In genomic region chr16:12518238-12519004, GRCh38 we compare ENCODE assay signal across 2 cellular contexts.
TF ChIP-seq lines count a peak whose summit lies in the region.

No MANE protein-coding gene starts in this region.

TF ChIP-seq in GM23338, 12 proteins besides CTCF, POLR2A, EP300 and RAD21 (continued from another document):
- TF ChIP-seq ZNF462 (CRISPR knock-in tag; IDR thresholded peaks at IDR 0.05) (no peak), ZNF331 (CRISPR knock-in tag; IDR thresholded peaks at IDR 0.05; ENCODE audit: low read depth) (no peak), ETS1 (IDR thresholded peaks at IDR 0.05) (no peak), REST (IDR thresholded peaks at IDR 0.05; ENCODE audit: unreplicated experiment) (no peak), NANOG (IDR thresholded peaks at IDR 0.05; ENCODE audit: borderline replicate concordance) (no peak), EZH2 (IDR thresholded peaks at IDR 0.05; ENCODE audit: low read depth, unreplicated experiment) (no peak), EZH2phosphoT487 (IDR thresholded peaks at IDR 0.05; ENCODE audit: unreplicated experiment) (no peak), CREB1 (CRISPR knock-in tag; IDR thresholded peaks at IDR 0.05; ENCODE audit: low read depth) (no peak), JUNB (IDR thresholded peaks at IDR 0.05; ENCODE audit: unreplicated experiment) (no peak)

TF ChIP-seq in WTC11, 78 proteins besides CTCF, POLR2A, EP300 and RAD21 (continued from another document):
- TF ChIP-seq CDX4 (CRISPR knock-in tag; IDR thresholded peaks at IDR 0.05; ENCODE audit: borderline replicate concordance), result no peak
- no peak for TF ChIP-seq SOX15 (CRISPR knock-in tag; IDR thresholded peaks at IDR 0.05)
- TF ChIP-seq EMX1 (CRISPR knock-in tag; IDR thresholded peaks at IDR 0.05), result no peak
- TF ChIP-seq ATF1 (CRISPR knock-in tag; IDR thresholded peaks at IDR 0.05), result no peak
- no peak for TF ChIP-seq ZNF121 (CRISPR knock-in tag; IDR thresholded peaks at IDR 0.05)
- TF ChIP-seq ERG (CRISPR knock-in tag; IDR thresholded peaks at IDR 0.05), result no peak
TF ChIP-seq in WTC11: peak in this region for 0.
